Comparison of ENCODE assay signal across 1 cellular context in genomic region chr4:163922302-163922701, GRCh38.
TF ChIP-seq lines count a peak whose summit lies in the region.

No MANE protein-coding gene starts in this region.

TF ChIP-seq in WTC11, 78 proteins besides CTCF, POLR2A, EP300 and RAD21 (continued from another document):
- TF ChIP-seq ARID4B (CRISPR knock-in tag; IDR thresholded peaks at IDR 0.05; ENCODE audit: borderline replicate concordance): no peak
- no peak for TF ChIP-seq CBFB (CRISPR knock-in tag; IDR thresholded peaks at IDR 0.05; ENCODE audit: low read depth)
